In the genomic region with DNA sequence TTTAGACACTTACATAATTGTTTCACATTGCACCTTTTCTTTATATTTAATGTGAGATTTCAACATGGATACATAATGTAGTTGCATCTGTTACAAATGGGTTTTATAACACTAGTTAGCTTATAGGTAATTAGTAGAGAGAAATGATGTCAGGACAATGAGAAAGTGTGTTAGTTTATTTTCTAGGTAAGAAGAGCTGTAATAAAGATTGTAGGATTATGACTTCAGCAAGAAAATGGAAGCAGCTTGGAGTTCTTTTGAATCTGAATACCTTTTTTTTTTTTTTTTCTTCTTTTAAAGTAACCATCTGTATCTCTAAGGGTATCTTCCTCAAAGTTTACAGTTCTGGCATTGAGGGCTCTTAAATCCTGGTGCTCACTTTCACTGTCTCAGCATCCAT, we compare ENCODE assay signal across 1 cellular context.
TF ChIP-seq lines count a peak whose summit lies in the region.

No MANE protein-coding gene starts in this region.

TF ChIP-seq in HepG2, 621 proteins besides CTCF, POLR2A, EP300 and RAD21 (continued from another document):
- TF ChIP-seq ZNF317 (CRISPR knock-in tag; IDR thresholded peaks at IDR 0.05): peak; percentile 100
